ENCODE assay signal across 10 cellular contexts in the genomic region with DNA sequence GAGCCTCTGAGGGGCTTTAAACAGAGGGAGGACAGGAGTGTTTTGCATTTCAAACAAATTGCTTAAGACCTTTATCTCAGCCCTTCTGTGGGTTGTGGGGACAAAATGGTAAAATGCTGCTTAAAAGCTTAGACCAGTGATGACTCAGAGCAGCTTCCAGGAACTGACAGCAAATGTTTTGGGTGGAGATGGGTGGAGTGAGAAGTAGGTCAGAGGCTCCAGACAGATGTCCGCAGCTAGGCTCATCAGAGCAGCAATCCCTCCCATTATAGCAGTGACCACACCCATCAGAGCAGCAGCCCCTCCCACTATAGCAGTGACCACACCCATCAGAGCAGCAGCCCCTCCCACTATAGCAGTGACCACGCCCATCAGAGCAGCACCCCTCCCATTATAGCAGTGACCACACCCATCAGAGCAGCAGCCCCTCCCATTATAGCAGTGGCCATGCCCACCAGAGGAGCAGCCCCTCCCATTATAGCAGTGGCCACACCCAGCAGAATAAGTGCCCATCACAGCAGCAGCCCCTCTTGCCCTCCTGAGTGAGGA.
DNase-seq lines count a peak whose midpoint lies in the region; ATAC-seq and TF ChIP-seq lines count a peak whose summit lies in the region.
"Had no signal": no experiment of that assay in that cellular context is flagged by ENCODE, and none has a peak within 500 bp of the region (broad histone marks: within the 10 kb centered on the region; RNA-seq: fewer than 3 reads in every experiment).

No MANE protein-coding gene starts in this region.

- H3K4me3 ChIP-seq in A673 (ENCODE audit: low read depth, low read length, poor library complexity, severe bottlenecking) (no peak overlapping the region), IMR-90 (ENCODE audit: insufficient read depth, low read depth, low read length) (no peak overlapping the region)
- H3K4me3 ChIP-seq: GM12878 had no signal

- H2AK5ac ChIP-seq in IMR-90 (ENCODE audit: low read depth, low read length): no peak overlapping the region

- CTCF ChIA-PET in A673 (lab: Charles Lee) (no interaction called here), IMR-90 (lab: Yijun Ruan, JAX) (no interaction called here)

- no peak overlapping the region for H2BK15ac ChIP-seq in IMR-90 (ENCODE audit: low read depth, low read length)

- WGBS in IMR-90 (ENCODE audit: extremely low coverage in 2 of 2, insufficient read length in 1 of 2), 2 experiments: no CpG with 5 or more reads among the region's 2 CpGs

- TF ChIP-seq POLR2A in IMR-90 (IDR thresholded peaks at IDR 0.05; ENCODE audit: low read depth, low read length): no peak

- dilution Hi-C loops in IMR-90 (cut with HindIII; ENCODE audit: low sequenced_read_pairs, unreplicated experiment): no loop called here

- DNase-seq in A673 (ENCODE audit: low spot score): peak; percentile 61
- DNase-seq in IMR-90: peak; percentile 20
- DNase-seq in activated T-cell treated with anti-CD3 and anti-CD28 coated beads, Interleukin-2, amount 50 U/mL, for 4 hours: no peak
- DNase-seq in iris pigment epithelial cell (ENCODE audit: low read depth): peak; percentile 75

- H3K4me1 Mint-ChIP-seq in activated T-cell treated with anti-CD3 and anti-CD28 coated beads, Interleukin-2, amount 50 U/mL, for 4 hours (ENCODE audit: low read depth): peaks cover 27% of the 10 kb centered on the region

- no peak overlapping the region for H2BK20ac ChIP-seq in IMR-90 (ENCODE audit: low read depth, low read length)

- no peak overlapping the region for H2AFZ ChIP-seq in IMR-90 (replicated peaks; ENCODE audit: low read length, poor library complexity)

- H3K9me3 ChIP-seq in A673 (ENCODE audit: low read depth, low read length, poor library complexity, severe bottlenecking): no peaks in the 10 kb centered on the region
- no peaks in the 10 kb centered on the region for H3K9me3 ChIP-seq in IMR-90 (ENCODE audit: control insufficient read depth, insufficient read depth, low read length)

- no peak overlapping the region for H3K23ac ChIP-seq in IMR-90 (ENCODE audit: low read depth, low read length)

- no peak overlapping the region for H3K4ac ChIP-seq in IMR-90 (ENCODE audit: low read depth, low read length)

- H4K20me1 ChIP-seq in IMR-90 (ENCODE audit: insufficient read depth, low read length): no peaks in the 10 kb centered on the region

- no peak overlapping the region for H3K4me3 Mint-ChIP-seq in activated T-cell treated with anti-CD3 and anti-CD28 coated beads, Interleukin-2, amount 50 U/mL, for 4 hours

- TF ChIP-seq CTCF in A673 (conservative IDR thresholded peaks at IDR 0.05; ENCODE audit: low read depth, low read length) (no peak), IMR-90 (conservative IDR thresholded peaks at IDR 0.05; ENCODE audit: low read depth, low read length) (no peak)

- POLR2A ChIA-PET in A673 (lab: Charles Lee; ENCODE audit: low non-redundant PET) (interaction anchor here (0.6 kb wide), 1 partner anchor 68 kb away, joined by 3 read pairs; no protein-coding TSS in a partner anchor), IMR-90 (lab: Charles Lee; ENCODE audit: unreplicated experiment) (no interaction called here)

- peaks cover 7% of the 10 kb centered on the region for H3K27me3 Mint-ChIP-seq in activated T-cell treated with anti-CD3 and anti-CD28 coated beads, Interleukin-2, amount 50 U/mL, for 4 hours (ENCODE audit: low read depth)

- H2BK120ac ChIP-seq in IMR-90 (ENCODE audit: low read depth, low read length): no peak overlapping the region

- no peak overlapping the region for H4K5ac ChIP-seq in IMR-90 (ENCODE audit: low read depth, low read length)

- H3K36me3 Mint-ChIP-seq in activated T-cell treated with anti-CD3 and anti-CD28 coated beads, Interleukin-2, amount 50 U/mL, for 4 hours (ENCODE audit: insufficient read depth): no peaks in the 10 kb centered on the region

- no TSS peak for BruUV-seq in A673 (replicated peaks; lab: Mats Ljungman, UMichigan)
- BruUV-seq in IMR-90 (replicated peaks; lab: Mats Ljungman, UMichigan): no TSS peak

- no peak overlapping the region for H2AK9ac ChIP-seq in IMR-90 (replicated peaks; ENCODE audit: low read depth, low read length, poor library complexity)

- H3K4me1 ChIP-seq in A673 (ENCODE audit: insufficient read depth, low read length, poor library complexity, severe bottlenecking) (no peaks in the 10 kb centered on the region), IMR-90 (ENCODE audit: control insufficient read depth, insufficient read depth, low read length) (peaks cover 1% of the 10 kb centered on the region; the same call in 1 of the 2 replicates)

- no peak overlapping the region for H4K91ac ChIP-seq in IMR-90 (ENCODE audit: insufficient read depth, low read depth, low read length)

- in situ Hi-C loops in IMR-90 (cut with MboI; ENCODE audit: low sequenced_read_pairs): no loop called here

- H2BK5ac ChIP-seq in IMR-90 (ENCODE audit: low read depth, low read length, poor library complexity, severe bottlenecking): no peak overlapping the region

- no peaks in the 10 kb centered on the region for H3K79me1 ChIP-seq in IMR-90 (ENCODE audit: low read depth in 1 of 2, low read length in 2 of 2)

- no peak overlapping the region for H3K9ac ChIP-seq in IMR-90 (ENCODE audit: low read depth, low read length)

- no peak for TF ChIP-seq RAD21 in IMR-90 (IDR thresholded peaks at IDR 0.05; ENCODE audit: low read length)

- no peak overlapping the region for H4K8ac ChIP-seq in IMR-90 (ENCODE audit: low read depth in 2 of 2, low read length in 2 of 2)

- no peaks in the 10 kb centered on the region for H3K9me1 ChIP-seq in IMR-90 (ENCODE audit: insufficient read depth, low read length)

- H3K14ac ChIP-seq in IMR-90 (replicated peaks; ENCODE audit: low read depth, low read length): no peak overlapping the region

- no peak overlapping the region for H3K4me2 ChIP-seq in IMR-90 (ENCODE audit: low read depth, low read length)

- H3K27me3 ChIP-seq in A673 (replicated peaks; ENCODE audit: insufficient read depth, low read depth, low read length, poor library complexity) (no peaks in the 10 kb centered on the region), IMR-90 (ENCODE audit: control insufficient read depth, insufficient read depth, low read length) (no peaks in the 10 kb centered on the region; the same call in 1 of the 2 replicates)

- no peaks in the 10 kb centered on the region for H3K36me3 ChIP-seq in A673 (ENCODE audit: insufficient read depth, low read length, poor library complexity, severe bottlenecking)
- H3K36me3 ChIP-seq in IMR-90 (ENCODE audit: control insufficient read depth, insufficient read depth, low read length): no peaks in the 10 kb centered on the region

- intact Hi-C loops in A673 (cut with micrococcal nuclease; ENCODE audit: unreplicated experiment): no loop called here
- intact Hi-C loops in IMR-90 (cut with micrococcal nuclease): no loop called here

- H3K56ac ChIP-seq in IMR-90 (ENCODE audit: extremely low read depth, insufficient read depth, low read length): no peak overlapping the region

- ATAC-seq in IMR-90 (ENCODE audit: low read depth) (no peak), HG03457 (IDR thresholded peaks at IDR 0.05; ENCODE audit: unreplicated experiment) (no peak), GM19452 (IDR thresholded peaks at IDR 0.05; ENCODE audit: unreplicated experiment) (no peak), GM18870 (IDR thresholded peaks at IDR 0.05; ENCODE audit: unreplicated experiment) (no peak), HG02642 (IDR thresholded peaks at IDR 0.05; ENCODE audit: poor library complexity, unreplicated experiment) (no peak)
- peak; percentile 63 to 76 for ATAC-seq in activated T-cell treated with anti-CD3 and anti-CD28 coated beads, Interleukin-2, amount 50 U/mL, for 4 hours
- ATAC-seq: GM12878; naive thymus-derived CD8-positive, alpha-beta T cell had no signal

- H3K9me3 Mint-ChIP-seq in activated T-cell treated with anti-CD3 and anti-CD28 coated beads, Interleukin-2, amount 50 U/mL, for 4 hours: no peaks in the 10 kb centered on the region
- H3K9me3 Mint-ChIP-seq: naive thymus-derived CD8-positive, alpha-beta T cell had no signal

- H3K27ac ChIP-seq in A673 (ENCODE audit: low read depth, low read length, poor library complexity, severe bottlenecking): no peak overlapping the region
- no peak overlapping the region for H3K27ac ChIP-seq in IMR-90 (ENCODE audit: insufficient read depth, low read length)

- H3K18ac ChIP-seq in IMR-90 (ENCODE audit: low read depth, low read length): no peak overlapping the region

TF ChIP-seq in IMR-90, 13 proteins besides CTCF, POLR2A, EP300 and RAD21:
- TF ChIP-seq SMC3 (IDR thresholded peaks at IDR 0.05; ENCODE audit: low read depth, low read length) (no peak), NFE2L2 (IDR thresholded peaks at IDR 0.05; ENCODE audit: low read depth, low read length) (no peak), RFX5 (IDR thresholded peaks at IDR 0.05; ENCODE audit: low read depth, low read length) (no peak), MAFK (IDR thresholded peaks at IDR 0.05; ENCODE audit: low read depth, low read length) (no peak)

Comparison
In these comparisons a context has a peak if more than half of its experiments do, and no peak if none do; other contexts are left out.
1. ATAC-seq: peak in activated T-cell treated with anti-CD3 and anti-CD28 coated beads, Interleukin-2, amount 50 U/mL, for 4 hours (2 of 2); none in IMR-90 (single experiment), HG03457 (single experiment), GM19452 (single experiment), GM18870 (single experiment) and HG02642 (single experiment).